Comparison of ENCODE assay signal across 8 cellular contexts in genomic region chr5:158812381-158812780, GRCh38.
DNase-seq lines count a peak whose midpoint lies in the region; ATAC-seq, FAIRE-seq and TF ChIP-seq lines count a peak whose summit lies in the region.

No MANE protein-coding gene starts in this region.

- intact Hi-C loops in endothelial cell of umbilical vein (cut with micrococcal nuclease) = loop anchor here (2.0 to 5.0 kb wide), 2 partner anchors 115 to 288 kb away; no protein-coding TSS in a partner anchor

- peak overlapping the region; percentile 17 for H3K27ac ChIP-seq in endothelial cell of umbilical vein (ENCODE audit: insufficient read depth, low read depth, low read length)

- H3K4me2 ChIP-seq in endothelial cell of umbilical vein (ENCODE audit: insufficient read depth, low read length) = peak overlapping the region; percentile 39

- dilution Hi-C loops in endothelial cell of umbilical vein (cut with MboI; ENCODE audit: extremely low pct_ligation_motif_present, low sequenced_read_pairs) = no loop called here

- DNase-seq in GM18507 (ENCODE audit: extremely low spot score, insufficient read length, low read depth) (no peak), UCSD-AML1 (lab: John Stamatoyannopoulos, UW; ENCODE audit: unreplicated experiment) (peak; percentile 79), endothelial cell of umbilical vein (ENCODE audit: low read depth, low spot score) (peak; percentile 13), T1000 (lab: John Stamatoyannopoulos, UW) (no peak), hepatic stellate cell (ENCODE audit: low spot score) (no peak), GF-D8 (lab: John Stamatoyannopoulos, UW) (no peak), COLO668 (lab: John Stamatoyannopoulos, UW; ENCODE audit: unreplicated experiment) (no peak)

- POLR2A ChIA-PET in endothelial cell of umbilical vein (lab: Charles Lee) = no interaction called here

- no TSS peak for BruUV-seq in endothelial cell of umbilical vein (replicated peaks; lab: Mats Ljungman, UMichigan)

- H3K36me3 ChIP-seq in endothelial cell of umbilical vein (ENCODE audit: control insufficient read depth in 2 of 2, extremely low read depth in 1 of 2, insufficient read depth in 2 of 2, low read length in 2 of 2) = no peaks in the 10 kb centered on the region

- CTCF ChIA-PET in endothelial cell of umbilical vein (lab: Charles Lee) = no interaction called here

- no peaks in the 10 kb centered on the region for H3K9me3 ChIP-seq in endothelial cell of umbilical vein (replicated peaks; ENCODE audit: control insufficient read depth, insufficient read depth, low read length)

- no peak overlapping the region for H3K9ac ChIP-seq in endothelial cell of umbilical vein (replicated peaks; ENCODE audit: extremely low read depth, insufficient read depth, low read length)

- peak overlapping the region; percentile 47 for H2AFZ ChIP-seq in endothelial cell of umbilical vein (ENCODE audit: low read depth, low read length)

- TF ChIP-seq POLR2A in endothelial cell of umbilical vein (IDR thresholded peaks at IDR 0.05; ENCODE audit: low read depth, low read length) = no peak

- no peak for TF ChIP-seq CTCF in endothelial cell of umbilical vein (IDR thresholded peaks at IDR 0.05; ENCODE audit: extremely low read depth in 1 of 2, insufficient read depth in 1 of 2, low read depth in 1 of 2, low read length in 2 of 2)

- H3K27me3 ChIP-seq in endothelial cell of umbilical vein (ENCODE audit: control insufficient read depth in 2 of 2, insufficient read depth in 2 of 2, low read length in 2 of 2) = no peaks in the 10 kb centered on the region

- H3K4me1 ChIP-seq in endothelial cell of umbilical vein (ENCODE audit: control insufficient read depth, extremely low read depth, insufficient read depth, low read length) = peaks cover 13% of the 10 kb centered on the region

- ATAC-seq in HG02759 (IDR thresholded peaks at IDR 0.05; ENCODE audit: unreplicated experiment) = peak; percentile 76

- no peak overlapping the region for H3K4me3 ChIP-seq in endothelial cell of umbilical vein (replicated peaks in 1 of 3; ENCODE audit: insufficient read depth in 1 of 3, low read depth in 1 of 3, low read length in 3 of 3)

- H3K79me2 ChIP-seq in endothelial cell of umbilical vein (ENCODE audit: control insufficient read depth, insufficient read depth, low read length) = no peaks in the 10 kb centered on the region

- no peaks in the 10 kb centered on the region for H4K20me1 ChIP-seq in endothelial cell of umbilical vein (replicated peaks; ENCODE audit: control insufficient read depth, extremely low read depth, insufficient read depth, low read length)

- FAIRE-seq in GM18507 (lab: Jason Lieb, UNC) = peak; percentile 98
- no peak for FAIRE-seq in endothelial cell of umbilical vein (lab: Jason Lieb, UNC)

- H3K9me1 ChIP-seq in endothelial cell of umbilical vein (replicated peaks; ENCODE audit: control insufficient read depth, extremely low read depth, insufficient read depth, low read length) = no peaks in the 10 kb centered on the region

TF ChIP-seq in endothelial cell of umbilical vein, 7 proteins besides CTCF, POLR2A, EP300 and RAD21:
- no peak for TF ChIP-seq MYC (IDR thresholded peaks at IDR 0.05; ENCODE audit: low read depth, low read length)
- no peak for TF ChIP-seq JUN (IDR thresholded peaks at IDR 0.05; ENCODE audit: borderline replicate concordance, insufficient read depth, insufficient read length, low read depth)
- TF ChIP-seq, protein P1, sequence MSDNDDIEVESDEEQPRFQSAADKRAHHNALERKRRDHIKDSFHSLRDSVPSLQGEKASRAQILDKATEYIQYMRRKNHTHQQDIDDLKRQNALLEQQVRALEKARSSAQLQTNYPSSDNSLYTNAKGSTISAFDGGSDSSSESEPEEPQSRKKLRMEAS (IDR thresholded peaks at IDR 0.05; ENCODE audit: insufficient read depth, insufficient read length) = no peak
- peak; percentile 57 for TF ChIP-seq GATA2 (IDR thresholded peaks at IDR 0.05; ENCODE audit: insufficient read depth, insufficient read length, low read depth, low read length)
- no peak for TF ChIP-seq POLR2AphosphoS5 (IDR thresholded peaks at IDR 0.05; ENCODE audit: insufficient read depth, low read depth, low read length)

Comparison
In these comparisons a context has a peak if more than half of its experiments do, and no peak if none do; other contexts are left out.
1. DNase-seq: peak in UCSD-AML1 (single experiment) and endothelial cell of umbilical vein (single experiment); none in GM18507 (single experiment), T1000 (single experiment), hepatic stellate cell (single experiment), GF-D8 (single experiment) and COLO668 (single experiment).